ENCODE assay signal across 26 cellular contexts in genomic region chr4:40484346-40484745, GRCh38.
DNase-seq lines count a peak whose midpoint lies in the region; ATAC-seq, FAIRE-seq and TF ChIP-seq lines count a peak whose summit lies in the region.
"Had no signal": no experiment of that assay in that cellular context is flagged by ENCODE, and none has a peak within 500 bp of the region (broad histone marks: within the 10 kb centered on the region; RNA-seq: fewer than 3 reads in every experiment).

No MANE protein-coding gene starts in this region.

- H3K4me3 ChIP-seq in MM.1S (ENCODE audit: low read length): no peak overlapping the region
- H3K4me3 ChIP-seq: lung, MG63, neural progenitor cell, stomach, transverse colon had no signal

- DNase-seq in GM12892 (ENCODE audit: insufficient read length): no peak
- DNase-seq in RCC 7860 (ENCODE audit: low spot score): peak; percentile 62
- peak in 1 of 2 donors; percentile 54 for DNase-seq in foreskin keratinocyte
- DNase-seq in progenitor cell of endocrine pancreas (ENCODE audit: low spot score, unreplicated experiment): no peak
- DNase-seq in MM.1S: no peak
- DNase-seq in ACHN: no peak
- DNase-seq: activated CD4-positive, alpha-beta T cell treated with anti-CD3 and anti-CD28 coated beads for 36 hours; CD8-positive, alpha-beta memory T cell; DMS79; effector CD4-positive, alpha-beta T cell; foreskin melanocyte; GOT3; immature natural killer cell; MG63; NCI-H1417 treated with DMSO at 0.1 percent for 48 hours; NCI-H510A; NK-92 treated with Interleukin-12 subunit alpha and Interleukin-12 subunit beta, amount 100 ng/mL, for 24 hours; stomach; T-helper 1 cell; transverse colon had no signal

- no peak overlapping the region for H3K4me2 ChIP-seq in MM.1S (ENCODE audit: low read depth, low read length)
- H3K4me2 ChIP-seq: neural progenitor cell had no signal

- FAIRE-seq in GM12892 (lab: Jason Lieb, UNC) (peak; percentile 44), RCC 7860 (lab: Jason Lieb, UNC) (peak; percentile 81)

- H3K36me3 ChIP-seq in MM.1S (replicated peaks; ENCODE audit: insufficient read depth, low read length): no peaks in the 10 kb centered on the region
- H3K36me3 ChIP-seq: MG63, neural progenitor cell, transverse colon had no signal

- H3K27ac ChIP-seq in foreskin keratinocyte (no peak overlapping the region), MM.1S (ENCODE audit: low read length) (no peak overlapping the region)
- H3K27ac ChIP-seq: neural progenitor cell, transverse colon had no signal

- peak overlapping the region; percentile 0 for H3K27ac Mint-ChIP-seq in progenitor cell of endocrine pancreas
- H3K27ac Mint-ChIP-seq: activated CD4-positive, alpha-beta T cell treated with anti-CD3 and anti-CD28 coated beads for 36 hours; brain; CD8-positive, alpha-beta memory T cell; immature natural killer cell; neural progenitor cell had no signal

- H3K9me3 ChIP-seq in MM.1S (replicated peaks; ENCODE audit: insufficient read depth, low read length): no peaks in the 10 kb centered on the region
- H3K9me3 ChIP-seq: MG63, stomach, transverse colon had no signal

- TF ChIP-seq POLR2A in GM12892 (IDR thresholded peaks at IDR 0.05; ENCODE audit: low read depth, low read length): no peak

- ATAC-seq in foreskin keratinocyte (peak; percentile 56), HG03354 (IDR thresholded peaks at IDR 0.05; ENCODE audit: poor library complexity, severe bottlenecking, unreplicated experiment) (no peak)
- ATAC-seq: activated CD4-positive, alpha-beta T cell treated with anti-CD3 and anti-CD28 coated beads for 36 hours; esophagus mucosa; Panc1 had no signal

- no peak overlapping the region for H3K9ac ChIP-seq in MM.1S (ENCODE audit: low read length)
- H3K9ac ChIP-seq: neural progenitor cell had no signal

- no peaks in the 10 kb centered on the region for H3F3A ChIP-seq in MM.1S (ENCODE audit: insufficient read depth, low read length)

- H3K36me3 Mint-ChIP-seq in progenitor cell of endocrine pancreas (ENCODE audit: insufficient read depth): peaks cover 10% of the 10 kb centered on the region
- H3K36me3 Mint-ChIP-seq: brain; CD8-positive, alpha-beta memory T cell; immature natural killer cell had no signal

- H3K9me3 Mint-ChIP-seq in progenitor cell of endocrine pancreas (ENCODE audit: low read depth): no peaks in the 10 kb centered on the region
- H3K9me3 Mint-ChIP-seq: brain; CD8-positive, alpha-beta memory T cell; neural progenitor cell had no signal

- H3K4me3 Mint-ChIP-seq in progenitor cell of endocrine pancreas (ENCODE audit: low read depth): no peak overlapping the region
- H3K4me3 Mint-ChIP-seq: activated CD4-positive, alpha-beta T cell treated with anti-CD3 and anti-CD28 coated beads for 36 hours; brain; CD8-positive, alpha-beta memory T cell; immature natural killer cell; neural progenitor cell had no signal

- in situ Hi-C loops in ACHN (cut with HindIII; ENCODE audit: low pct_ligation_motif_present, low pct_unique_long_range_greater_than_20kb, low sequenced_read_pairs): no loop called here

- peaks cover 67% of the 10 kb centered on the region for H3K79me2 ChIP-seq in MM.1S (ENCODE audit: low read length)

- peaks cover 13% of the 10 kb centered on the region for H3K4me1 ChIP-seq in foreskin keratinocyte
- H3K4me1 ChIP-seq in MM.1S (ENCODE audit: low read length): no peaks in the 10 kb centered on the region

- no peaks in the 10 kb centered on the region for H3K27me3 ChIP-seq in foreskin keratinocyte
- H3K27me3 ChIP-seq in MM.1S (replicated peaks; ENCODE audit: insufficient read depth, low read length): no peaks in the 10 kb centered on the region
- H3K27me3 ChIP-seq: MG63, neural progenitor cell, stomach, transverse colon had no signal

- H4K20me1 ChIP-seq in MM.1S (ENCODE audit: insufficient read depth, low read length): 0 out of 2 replicates have a peak, but pooled peaks cover 5% of the 10 kb centered on the region

- H3K4me1 Mint-ChIP-seq in progenitor cell of endocrine pancreas (ENCODE audit: low read depth): peaks cover 44% of the 10 kb centered on the region
- H3K4me1 Mint-ChIP-seq: activated CD4-positive, alpha-beta T cell treated with anti-CD3 and anti-CD28 coated beads for 36 hours; CD8-positive, alpha-beta memory T cell; immature natural killer cell; neural progenitor cell had no signal

- H2AFZ ChIP-seq in MM.1S (ENCODE audit: low read length): no peak overlapping the region
- H2AFZ ChIP-seq: neural progenitor cell had no signal

- TF ChIP-seq CTCF in foreskin keratinocyte (conservative IDR thresholded peaks at IDR 0.05): no peak
- no peak for TF ChIP-seq CTCF in progenitor cell of endocrine pancreas (IDR thresholded peaks at IDR 0.05; ENCODE audit: unreplicated experiment)
- TF ChIP-seq CTCF in MM.1S (IDR thresholded peaks at IDR 0.05; ENCODE audit: low read length): no peak

- no peaks in the 10 kb centered on the region for H3K9me2 ChIP-seq in MM.1S (replicated peaks; ENCODE audit: insufficient read depth, low read length)

- H3K27me3 Mint-ChIP-seq in progenitor cell of endocrine pancreas: no peaks in the 10 kb centered on the region
